ENCODE assay signal across 16 cellular contexts in the genomic region with DNA sequence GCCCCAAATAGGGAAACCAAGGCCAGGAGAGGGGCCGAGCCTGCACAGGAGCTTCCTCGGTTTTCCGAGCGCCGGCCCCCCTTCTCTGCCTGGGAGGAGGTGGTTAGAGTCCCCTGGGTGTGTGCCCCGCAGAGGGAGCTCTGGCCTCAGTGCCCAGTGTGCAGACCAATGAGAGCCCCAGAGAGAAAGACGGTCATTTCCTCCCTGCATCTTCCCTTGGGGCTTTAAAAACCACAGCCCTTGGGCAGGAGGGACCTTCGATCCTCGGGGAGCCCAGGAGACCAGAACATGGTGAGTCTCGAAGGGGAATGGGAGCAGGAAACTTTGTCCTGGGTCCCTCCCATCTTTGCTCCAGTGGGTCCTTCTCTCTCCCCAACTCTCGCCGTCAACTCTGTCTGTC. TPM values are rescaled to one million over a fixed set of nuclear protein-coding genes. Genes with fewer than 3 reads are reported as not detected.
A peak's percentile ranks its signal among the peaks of the same experiment; 100 is the strongest.
DNase-seq lines count a peak whose midpoint lies in the region; ATAC-seq and TF ChIP-seq lines count a peak whose summit lies in the region.
"Had no signal": no experiment of that assay in that cellular context is flagged by ENCODE, and none has a peak within 500 bp of the region (broad histone marks: within the 10 kb centered on the region; RNA-seq: fewer than 3 reads in every experiment).

A gene (plus strand): TSS at position 254 of the 400 bp plus-strand sequence. CDS start 35 bp downstream, at position 289.

- TF ChIP-seq CTCF in natural killer cell (IDR thresholded peaks at IDR 0.05) = no peak

- no peak within 1 kb of the TSS for H3K27ac ChIP-seq in aorta (ENCODE audit: low read depth in 1 of 2, low read length in 2 of 2)

- no peak within 1 kb of the TSS for H3K27ac Mint-ChIP-seq in natural killer cell
- H3K27ac Mint-ChIP-seq: activated CD8-positive, alpha-beta T cell treated with anti-CD3 and anti-CD28 coated beads, Interleukin-2, amount 10 ng/mL, durations not matched to agents 7 days and 5 days had no signal

- ATAC-seq in natural killer cell (peak in 2 of 3 donors; percentile 39 to 76), aorta (ENCODE audit: low FRiP score) (no peak), HG03097 (IDR thresholded peaks at IDR 0.05; ENCODE audit: low FRiP score, unreplicated experiment) (no peak)
- no peak for ATAC-seq in stimulated activated naive CD8-positive, alpha-beta T cell treated with anti-CD3 and anti-CD28 coated beads, Interleukin-15, Interleukin-2, amounts not matched to agents 100 U/mL and 50 U/mL, for 24 hours
- ATAC-seq: activated CD8-positive, alpha-beta T cell treated with anti-CD3 and anti-CD28 coated beads, Interleukin-2, amount 10 ng/mL, durations not matched to agents 7 days and 5 days; activated naive CD4-positive, alpha-beta T cell treated with anti-CD3 and anti-CD28 coated beads, Interleukin-2, amount 50 U/mL, for 72 hours; stimulated activated naive CD8-positive, alpha-beta T cell treated with anti-CD3 and anti-CD28 coated beads, Interleukin-15, amount 100 ng/mL, for 72 hours had no signal

- H3K4me1 Mint-ChIP-seq in natural killer cell = peaks cover 0 to 6% of the 10 kb centered on the region in 2 donors

- DNase-seq in NOMO-1 (lab: John Stamatoyannopoulos, UW; ENCODE audit: unreplicated experiment in 2 of 2) = peak; percentile 12 to 35
- DNase-seq in NOMO-1 treated with DMSO at 0.1 percent for 48 hours (lab: John Stamatoyannopoulos, UW; ENCODE audit: unreplicated experiment) = no peak
- peak in 35 of 42 donors; percentile 13 to 64 (median 33) for DNase-seq in head of caudate nucleus
- DNase-seq in natural killer cell = no peak
- DNase-seq in aorta = peak in 1 of 2 donors; percentile 81
- DNase-seq in kidney glomerular epithelial cell (lab: John Stamatoyannopoulos, UW) = no peak
- DNase-seq in stimulated activated naive CD8-positive, alpha-beta T cell treated with anti-CD3 and anti-CD28 coated beads, Interleukin-15, Interleukin-2, amounts not matched to agents 100 U/mL and 50 U/mL, for 24 hours = no peak
- DNase-seq: 8988T; activated CD8-positive, alpha-beta T cell treated with anti-CD3 and anti-CD28 coated beads, Interleukin-2, amount 10 ng/mL, durations not matched to agents 7 days and 5 days; DND-41; NCI-H510A treated with DMSO at 0.1 percent for 48 hours; stimulated activated naive CD8-positive, alpha-beta T cell treated with anti-CD3 and anti-CD28 coated beads, Interleukin-15, amount 100 ng/mL, for 72 hours; SW 1271 had no signal

- H3K27me3 ChIP-seq in aorta (ENCODE audit: control insufficient read depth in 1 of 2, insufficient read depth in 2 of 2, low read length in 1 of 2) = no peaks in the 10 kb centered on the region
- H3K27me3 ChIP-seq: MG63 had no signal

- H3K4me3 ChIP-seq in aorta (ENCODE audit: low read length in 2 of 2) = no peak within 1 kb of the TSS
- H3K4me3 ChIP-seq: MG63 had no signal

- H3K36me3 Mint-ChIP-seq in natural killer cell = no peaks in the 10 kb centered on the region
- H3K36me3 Mint-ChIP-seq: activated naive CD4-positive, alpha-beta T cell treated with anti-CD3 and anti-CD28 coated beads, Interleukin-2, amount 50 U/mL, for 72 hours had no signal

- intact Hi-C loops in head of caudate nucleus (cut with DNase I) (no loop called here), natural killer cell (cut with micrococcal nuclease) (no loop called here), aorta (cut with DNase I) (loop anchor here in 1 of 2 donors (5.0 kb wide), 1 partner anchor 38 kb away; a partner anchor contains a TSS)

- H3K4me1 ChIP-seq in aorta (ENCODE audit: control insufficient read depth in 1 of 2, insufficient read depth in 2 of 2, low read length in 2 of 2) = peaks cover 0 to 3% of the 10 kb centered on the region in 2 donors

- H3K4me3 Mint-ChIP-seq in natural killer cell = no peak within 1 kb of the TSS
- H3K4me3 Mint-ChIP-seq: activated CD8-positive, alpha-beta T cell treated with anti-CD3 and anti-CD28 coated beads, Interleukin-2, amount 10 ng/mL, durations not matched to agents 7 days and 5 days; stimulated activated naive CD8-positive, alpha-beta T cell treated with anti-CD3 and anti-CD28 coated beads, Interleukin-15, amount 100 ng/mL, for 72 hours had no signal

- 33 to 38% methylated on average over 12 of the region's 12 CpGs for WGBS in aorta, 2 donors

- no peaks in the 10 kb centered on the region for H3K9me3 Mint-ChIP-seq in natural killer cell
- H3K9me3 Mint-ChIP-seq: activated naive CD4-positive, alpha-beta T cell treated with anti-CD3 and anti-CD28 coated beads, Interleukin-2, amount 50 U/mL, for 72 hours; stimulated activated naive CD8-positive, alpha-beta T cell treated with anti-CD3 and anti-CD28 coated beads, Interleukin-15, amount 100 ng/mL, for 72 hours had no signal

- no peaks in the 10 kb centered on the region for H3K9me3 ChIP-seq in aorta (ENCODE audit: control insufficient read depth, low read length)
- H3K9me3 ChIP-seq: MG63 had no signal

- H3K36me3 ChIP-seq in aorta (ENCODE audit: control insufficient read depth in 1 of 2, insufficient read depth in 2 of 2, low read length in 1 of 2) = no peaks in the 10 kb centered on the region
- H3K36me3 ChIP-seq: MG63 had no signal

- H3K27me3 Mint-ChIP-seq in natural killer cell (ENCODE audit: low read depth in 2 of 2) = peaks cover 19 to 37% of the 10 kb centered on the region in 2 donors

RNA-seq across cellular contexts. Expression of the gene that starts here (rescaled TPM):
- total RNA-seq in natural killer cell (10 to 100 TPM; 11.4 to 42.7 (median 28.7) TPM), aorta (10 to 100 TPM; 38.7 to 52.7 TPM)
- polyA plus RNA-seq in aorta = 10 to 100 TPM in 1 of 2 donors, 1 to 10 TPM in 1; 7.9 to 12.5 TPM

Comparison
In these comparisons a context has a peak if more than half of its experiments do, and no peak if none do; other contexts are left out.
1. DNase-seq: peak in NOMO-1 (2 of 2) and head of caudate nucleus (35 of 42); none in NOMO-1 treated with DMSO at 0.1 percent for 48 hours (single experiment), natural killer cell (single experiment), kidney glomerular epithelial cell (single experiment) and stimulated activated naive CD8-positive, alpha-beta T cell treated with anti-CD3 and anti-CD28 coated beads, Interleukin-15, Interleukin-2, amounts not matched to agents 100 U/mL and 50 U/mL, for 24 hours (single experiment).
2. ATAC-seq: peak in natural killer cell (2 of 3); none in aorta (single experiment), stimulated activated naive CD8-positive, alpha-beta T cell treated with anti-CD3 and anti-CD28 coated beads, Interleukin-15, Interleukin-2, amounts not matched to agents 100 U/mL and 50 U/mL, for 24 hours (single experiment) and HG03097 (single experiment).